Comparison of ENCODE assay signal across 7 cellular contexts in genomic region chr1:156692409-156692957, GRCh38. TPM values are rescaled to one million over a fixed set of nuclear protein-coding genes. Genes with fewer than 3 reads are reported as not detected.
DNase-seq lines count a peak whose midpoint lies in the region; ATAC-seq and TF ChIP-seq lines count a peak whose summit lies in the region.
"Had no signal": no experiment of that assay in that cellular context is flagged by ENCODE, and none has a peak within 500 bp of the region (broad histone marks: within the 10 kb centered on the region; RNA-seq: fewer than 3 reads in every experiment).

No MANE protein-coding gene starts in this region.

- BruUV-seq in Calu3 (replicated peaks; lab: Mats Ljungman, UMichigan) = no TSS peak

- no peak overlapping the region for H3K4me3 ChIP-seq in WERI-Rb-1 (ENCODE audit: low read depth, low read length)
- no peak overlapping the region for H3K4me3 ChIP-seq in MG63

- H3K36me3 ChIP-seq in WERI-Rb-1 = no peaks in the 10 kb centered on the region
- no peaks in the 10 kb centered on the region for H3K36me3 ChIP-seq in MG63

- intact Hi-C loops in Calu3 (cut with micrococcal nuclease; ENCODE audit: unreplicated experiment) = no loop called here

- no peak for DNase-seq in Calu3
- DNase-seq in WERI-Rb-1 = no peak
- DNase-seq in mesothelial cell of epicardium (ENCODE audit: low spot score in 2 of 2, unreplicated experiment in 2 of 2) = peak in 1 of 2 experiments; percentile 67
- DNase-seq in NCI-H510A treated with DMSO at 0.1 percent for 48 hours (lab: John Stamatoyannopoulos, UW) = no peak
- DNase-seq in MG63 = no peak

- peaks cover 44% of the 10 kb centered on the region for H3K4me1 Mint-ChIP-seq in Calu3 (ENCODE audit: low read depth, unreplicated experiment)
- peaks cover 69% of the 10 kb centered on the region for H3K4me1 Mint-ChIP-seq in mesothelial cell of epicardium

- TF ChIP-seq CTCF in Calu3 (IDR thresholded peaks at IDR 0.05; ENCODE audit: unreplicated experiment) (no peak), WERI-Rb-1 (IDR thresholded peaks at IDR 0.05; ENCODE audit: low read depth, low read length) (no peak), mesothelial cell of epicardium (IDR thresholded peaks at IDR 0.05; ENCODE audit: unreplicated experiment) (no peak)

- no peaks in the 10 kb centered on the region for H3K36me3 Mint-ChIP-seq in Calu3 (ENCODE audit: insufficient read depth, unreplicated experiment)
- peaks cover 13% of the 10 kb centered on the region for H3K36me3 Mint-ChIP-seq in mesothelial cell of epicardium

- H3K27ac Mint-ChIP-seq in Calu3 (ENCODE audit: unreplicated experiment) (peak overlapping the region; percentile 3), mesothelial cell of epicardium (peak overlapping the region; percentile 94)
- H3K27ac Mint-ChIP-seq: activated T-helper 1 cell treated with anti-CD3 and anti-CD28 coated beads, Interleukin-12 subunit alpha, Interleukin-12 subunit beta, Interleukin-2, Interleukin-4 antibody, amounts not matched to agents 30 ng/mL and 10 ng/mL and 1 ng/mL, durations not matched to agents 14 hours and 24 hours and 36 hours had no signal

- H3K9me3 ChIP-seq in WERI-Rb-1 (ENCODE audit: severe bottlenecking) = no peaks in the 10 kb centered on the region
- H3K9me3 ChIP-seq in MG63 = no peaks in the 10 kb centered on the region

- CTCF ChIA-PET in Calu3 (lab: Charles Lee) = interaction anchor here (1.1 to 7.2 kb wide), 4 partner anchors 9 to 35 kb away, joined by 3 to 199 read pairs (median 82); partner anchors contain the start of genes CRABP2, ISG20L2 and METTL25B

- H3K9me3 Mint-ChIP-seq in Calu3 (ENCODE audit: low read depth, unreplicated experiment) = no peaks in the 10 kb centered on the region
- H3K9me3 Mint-ChIP-seq in mesothelial cell of epicardium = no peaks in the 10 kb centered on the region
- H3K9me3 Mint-ChIP-seq: activated T-helper 1 cell treated with anti-CD3 and anti-CD28 coated beads, Interleukin-12 subunit alpha, Interleukin-12 subunit beta, Interleukin-2, Interleukin-4 antibody, amounts not matched to agents 30 ng/mL and 10 ng/mL and 1 ng/mL, durations not matched to agents 14 hours and 24 hours and 36 hours had no signal

- peak overlapping the region; percentile 82 for H3K27ac ChIP-seq in WERI-Rb-1

- no peak for ATAC-seq in GM21528 (IDR thresholded peaks at IDR 0.05; ENCODE audit: low FRiP score, unreplicated experiment)

- H3K4me3 Mint-ChIP-seq in Calu3 (ENCODE audit: low read depth, unreplicated experiment) = peak overlapping the region; percentile 39
- H3K4me3 Mint-ChIP-seq in mesothelial cell of epicardium = peak overlapping the region; percentile 74
- H3K4me3 Mint-ChIP-seq: activated T-helper 1 cell treated with anti-CD3 and anti-CD28 coated beads, Interleukin-12 subunit alpha, Interleukin-12 subunit beta, Interleukin-2, Interleukin-4 antibody, amounts not matched to agents 30 ng/mL and 10 ng/mL and 1 ng/mL, durations not matched to agents 14 hours and 24 hours and 36 hours had no signal

- H3K27me3 ChIP-seq in WERI-Rb-1 (ENCODE audit: insufficient read depth, low read depth, severe bottlenecking) = no peaks in the 10 kb centered on the region
- H3K27me3 ChIP-seq in MG63 = no peaks in the 10 kb centered on the region

- H3K27me3 Mint-ChIP-seq in Calu3 (ENCODE audit: unreplicated experiment) (no peaks in the 10 kb centered on the region), mesothelial cell of epicardium (ENCODE audit: low read depth) (no peaks in the 10 kb centered on the region)

RNA-seq across cellular contexts. Expression of gene CRABP2, which starts 12.9 kb away (rescaled TPM):
- 17.6 and 27.3 TPM in 2 replicates for total RNA-seq in Calu3 (2022)
- total RNA-seq in mesothelial cell of epicardium = 676 to 704 TPM (median 686 TPM) in 3 replicates
- total RNA-seq in MG63 (2014; rRNA removed; shearing (Covaris generic); ENCODE audit: low replicate concordance) = 57.8 and 62.8 TPM in 2 replicates

RNA-seq across cellular contexts. Expression of gene NES, which starts 15.3 kb away (rescaled TPM):
- total RNA-seq in Calu3 (2022) (6.1 and 7.4 TPM in 2 replicates), mesothelial cell of epicardium (53.8 to 56.9 TPM (median 56.8 TPM) in 3 replicates)
- 0.03 TPM in 1 of 2 replicates, not detected in the other for total RNA-seq in MG63 (2014; rRNA removed; shearing (Covaris generic); ENCODE audit: low replicate concordance)
- total RNA-seq: activated T-helper 1 cell treated with anti-CD3 and anti-CD28 coated beads, Interleukin-12 subunit alpha, Interleukin-12 subunit beta, Interleukin-2, Interleukin-4 antibody, amounts not matched to agents 30 ng/mL and 10 ng/mL and 1 ng/mL, durations not matched to agents 14 hours and 24 hours and 36 hours had no signal

RNA-seq across cellular contexts. Expression of gene METTL25B, which starts 35.8 kb away (rescaled TPM):
- total RNA-seq in Calu3 (2022) (52.7 and 63.8 TPM in 2 replicates), mesothelial cell of epicardium (36.9 to 39.2 TPM (median 39.0 TPM) in 3 replicates)
- total RNA-seq in MG63 (2014; rRNA removed; shearing (Covaris generic); ENCODE audit: low replicate concordance) = 10.0 and 20.8 TPM in 2 replicates

RNA-seq across cellular contexts. Expression of gene ISG20L2, which starts 36.1 kb away (rescaled TPM):
- total RNA-seq in Calu3 (2022) = 60.9 and 61.6 TPM in 2 replicates
- total RNA-seq in mesothelial cell of epicardium = 37.3 to 41.9 TPM (median 39.3 TPM) in 3 replicates
- 15.6 and 38.7 TPM in 2 replicates for total RNA-seq in MG63 (2014; rRNA removed; shearing (Covaris generic); ENCODE audit: low replicate concordance)

RNA-seq across cellular contexts. Expression of gene MRPL24, which starts 48.4 kb away (rescaled TPM):
- total RNA-seq in Calu3 (2022) (130 and 138 TPM in 2 replicates), mesothelial cell of epicardium (35.5 to 40.5 TPM (median 38.4 TPM) in 3 replicates)
- total RNA-seq in MG63 (2014; rRNA removed; shearing (Covaris generic); ENCODE audit: low replicate concordance) = 189 and 246 TPM in 2 replicates

Comparison
In these comparisons a context has a peak if more than half of its experiments do, and no peak if none do; other contexts are left out.
1. RNA of gene CRABP2, which starts 12.9 kb away (total RNA-seq): 676 to 704 TPM in mesothelial cell of epicardium; 57.8 to 62.8 TPM in MG63 and 17.6 to 27.3 TPM in Calu3; every median in the first group is over 10 times any median in the second.